In genomic region chr3:71805199-71805598, GRCh38 we compare ENCODE assay signal across 31 cellular contexts. TPM values are rescaled to one million over a fixed set of nuclear protein-coding genes. Genes with fewer than 3 reads are reported as not detected.
A peak's percentile ranks its signal among the peaks of the same experiment; 100 is the strongest.
DNase-seq lines count a peak whose midpoint lies in the region; ATAC-seq, FAIRE-seq and TF ChIP-seq lines count a peak whose summit lies in the region.
"Had no signal": no experiment of that assay in that cellular context is flagged by ENCODE, and none has a peak within 500 bp of the region (broad histone marks: within the 10 kb centered on the region; RNA-seq: fewer than 3 reads in every experiment).

No MANE protein-coding gene starts in this region.

- no peaks in the 10 kb centered on the region for H3K79me2 ChIP-seq in HepG2 (ENCODE audit: insufficient read depth, low read length)

- in situ Hi-C loops in HepG2 (cut with HindIII; ENCODE audit: extremely low pct_ligation_motif_present, low pct_unique_long_range_greater_than_20kb): no loop called here

- no peak overlapping the region for H3K4me2 ChIP-seq in HepG2 (ENCODE audit: low read depth, low read length)

- H3K9me3 ChIP-seq in liver (ENCODE audit: control insufficient read depth in 4 of 4, low read length in 3 of 4): no peaks in the 10 kb centered on the region
- H3K9me3 ChIP-seq in HepG2 (ENCODE audit: low read length): no peaks in the 10 kb centered on the region
- no peaks in the 10 kb centered on the region for H3K9me3 ChIP-seq in suprapubic skin
- H3K9me3 ChIP-seq: breast epithelium, gastrocnemius medialis, lower lobe of right lung, pancreas had no signal

- H4K20me1 ChIP-seq in HepG2 (ENCODE audit: insufficient read depth, low read length): no peaks in the 10 kb centered on the region

- TF ChIP-seq POLR2A in HepG2 (IDR thresholded peaks at IDR 0.05; ENCODE audit: insufficient read depth in 1 of 2, low read depth in 2 of 2, low read length in 2 of 2) (no peak), suprapubic skin (IDR thresholded peaks at IDR 0.05) (no peak)

- no peak for ATAC-seq in HepG2
- ATAC-seq: activated naive CD4-positive, alpha-beta T cell treated with anti-CD3 and anti-CD28 coated beads, Interleukin-2, amount 50 U/mL, for 72 hours; gastrocnemius medialis; SK-N-SH treated with all-trans-retinoic acid at 6 μM for 48 hours had no signal

- no peaks in the 10 kb centered on the region for H3K9me3 Mint-ChIP-seq in dendritic cell treated with granulocyte-macrophage colony-stimulating factor and Interleukin-4, amounts not matched to agents 40 ng/mL and 50 ng/mL, for 4 days
- no peaks in the 10 kb centered on the region for H3K9me3 Mint-ChIP-seq in mesothelial cell of epicardium
- H3K9me3 Mint-ChIP-seq: activated naive CD4-positive, alpha-beta T cell treated with anti-CD3 and anti-CD28 coated beads, Interleukin-2, amount 50 U/mL, for 72 hours; nephron; stimulated activated naive B cell treated with anti-CD40 and anti-IgM and Interleukin-4, amounts not matched to agents 10 μg/mL and 1 μg/mL and 100 μg/mL, for 72 hours had no signal

- H3K4me1 ChIP-seq in liver (ENCODE audit: control insufficient read depth in 4 of 4, insufficient read depth in 4 of 4, low read length in 3 of 4) (no peaks in the 10 kb centered on the region), HepG2 (ENCODE audit: insufficient read depth, low read length) (no peaks in the 10 kb centered on the region), suprapubic skin (no peaks in the 10 kb centered on the region)
- H3K4me1 ChIP-seq: breast epithelium, gastrocnemius medialis, lower lobe of right lung, pancreas had no signal

- POLR2A ChIA-PET in HepG2 (lab: Yijun Ruan, JAX): no interaction called here

- H3K9ac ChIP-seq in liver (ENCODE audit: low read depth in 1 of 2, low read length in 2 of 2) (no peak overlapping the region), HepG2 (ENCODE audit: insufficient read depth, low read depth, low read length) (no peak overlapping the region)

- no peak overlapping the region for H2AFZ ChIP-seq in HepG2 (ENCODE audit: low read length)

- no peak overlapping the region for H3K4me3 Mint-ChIP-seq in dendritic cell treated with granulocyte-macrophage colony-stimulating factor and Interleukin-4, amounts not matched to agents 40 ng/mL and 50 ng/mL, for 4 days
- no peak overlapping the region for H3K4me3 Mint-ChIP-seq in mesothelial cell of epicardium
- H3K4me3 Mint-ChIP-seq: nephron; stimulated activated naive B cell treated with anti-CD40 and anti-IgM and Interleukin-4, amounts not matched to agents 10 μg/mL and 1 μg/mL and 100 μg/mL, for 72 hours had no signal

- no TSS peak for BruUV-seq in HepG2 (replicated peaks; lab: Mats Ljungman, UMichigan)

- no peak for FAIRE-seq in HepG2 (lab: Jason Lieb, UNC)
- FAIRE-seq: A204.1, endothelial cell of umbilical vein, H54, pancreas had no signal

- H3K4me3 ChIP-seq in liver (ENCODE audit: low read depth in 1 of 3, low read length in 3 of 3) (no peak overlapping the region), HepG2 (replicated peaks in 1 of 3; ENCODE audit: insufficient read depth in 1 of 3, low read depth in 2 of 3, low read length in 3 of 3) (no peak overlapping the region), coronary artery (no peak overlapping the region), suprapubic skin (no peak overlapping the region)
- H3K4me3 ChIP-seq: breast epithelium, gastrocnemius medialis, lower lobe of right lung, pancreas had no signal

- H3K27ac ChIP-seq in liver (ENCODE audit: low read depth in 1 of 2, low read length in 2 of 2) (no peak overlapping the region), HepG2 (ENCODE audit: extremely low read length, insufficient read depth, low read length) (no peak overlapping the region), coronary artery (no peak overlapping the region), suprapubic skin (no peak overlapping the region)
- H3K27ac ChIP-seq: breast epithelium, gastrocnemius medialis, lower lobe of right lung, pancreas, VCaP had no signal

- H3K27me3 ChIP-seq in liver (ENCODE audit: control insufficient read depth in 4 of 4, insufficient read depth in 4 of 4, low read length in 3 of 4) (peaks cover 0 to 9% (median under 1%) of the 10 kb centered on the region in 4 donors), HepG2 (ENCODE audit: control insufficient read depth in 1 of 2, insufficient read depth in 2 of 2, low read length in 2 of 2) (peaks cover 0 to 14% of the 10 kb centered on the region in 2 experiments; a peak in 2 of 5 replicates), suprapubic skin (peaks cover 15% of the 10 kb centered on the region)
- H3K27me3 ChIP-seq: gastrocnemius medialis had no signal

- peaks cover 14% of the 10 kb centered on the region for H3K4me1 Mint-ChIP-seq in dendritic cell treated with granulocyte-macrophage colony-stimulating factor and Interleukin-4, amounts not matched to agents 40 ng/mL and 50 ng/mL, for 4 days (ENCODE audit: low read depth)
- H3K4me1 Mint-ChIP-seq in mesothelial cell of epicardium: no peaks in the 10 kb centered on the region
- H3K4me1 Mint-ChIP-seq: nephron; stimulated activated naive B cell treated with anti-CD40 and anti-IgM and Interleukin-4, amounts not matched to agents 10 μg/mL and 1 μg/mL and 100 μg/mL, for 72 hours had no signal

- H3K36me3 Mint-ChIP-seq in dendritic cell treated with granulocyte-macrophage colony-stimulating factor and Interleukin-4, amounts not matched to agents 40 ng/mL and 50 ng/mL, for 4 days (ENCODE audit: low read depth): no peaks in the 10 kb centered on the region
- no peaks in the 10 kb centered on the region for H3K36me3 Mint-ChIP-seq in mesothelial cell of epicardium
- H3K36me3 Mint-ChIP-seq: activated naive CD4-positive, alpha-beta T cell treated with anti-CD3 and anti-CD28 coated beads, Interleukin-2, amount 50 U/mL, for 72 hours; stimulated activated naive B cell treated with anti-CD40 and anti-IgM and Interleukin-4, amounts not matched to agents 10 μg/mL and 1 μg/mL and 100 μg/mL, for 72 hours had no signal

- no peak for TF ChIP-seq CTCF in liver (IDR thresholded peaks at IDR 0.05; ENCODE audit: low read depth, low read length, missing input control)
- TF ChIP-seq CTCF in HepG2 (CRISPR knock-in tag; IDR thresholded peaks at IDR 0.05): no peak
- TF ChIP-seq CTCF in coronary artery (IDR thresholded peaks at IDR 0.05): no peak
- TF ChIP-seq CTCF in mesothelial cell of epicardium (IDR thresholded peaks at IDR 0.05; ENCODE audit: unreplicated experiment): no peak
- no peak for TF ChIP-seq CTCF in suprapubic skin (IDR thresholded peaks at IDR 0.05)

- TF ChIP-seq RAD21 in liver (IDR thresholded peaks at IDR 0.05) (no peak), HepG2 (CRISPR knock-in tag; IDR thresholded peaks at IDR 0.05) (no peak)

- TF ChIP-seq EP300 in HepG2 (IDR thresholded peaks at IDR 0.05; ENCODE audit: low read depth in 2 of 2, low read length in 2 of 2): no peak
- no peak for TF ChIP-seq EP300 in HepG2 (CRISPR knock-in tag; IDR thresholded peaks at IDR 0.05; ENCODE audit: borderline replicate concordance)
- no peak for TF ChIP-seq EP300 in suprapubic skin (IDR thresholded peaks at IDR 0.05)

- CTCF ChIA-PET in HepG2 (lab: Yijun Ruan, JAX; ENCODE audit: low intra/inter-chr PET ratio, low total read pairs): no interaction called here

- WGBS in liver: 87% methylated on average over 3 of the region's 3 CpGs
- WGBS in HepG2 (ENCODE audit: low lambda C conversion rate): 34% methylated on average over 3 of the region's 3 CpGs
- 82% methylated on average over 3 of the region's 3 CpGs for WGBS in suprapubic skin

- no peaks in the 10 kb centered on the region for H3K36me3 ChIP-seq in liver (ENCODE audit: control insufficient read depth in 4 of 4, insufficient read depth in 3 of 4, low read depth in 1 of 4, low read length in 3 of 4)
- H3K36me3 ChIP-seq in HepG2 (replicated peaks in 1 of 2; ENCODE audit: control insufficient read depth in 1 of 2, insufficient read depth in 2 of 2, low read length in 2 of 2): no peaks in the 10 kb centered on the region
- H3K36me3 ChIP-seq in suprapubic skin: no peaks in the 10 kb centered on the region
- H3K36me3 ChIP-seq: breast epithelium, gastrocnemius medialis, lower lobe of right lung, pancreas had no signal

- H3K27me3 Mint-ChIP-seq in dendritic cell treated with granulocyte-macrophage colony-stimulating factor and Interleukin-4, amounts not matched to agents 40 ng/mL and 50 ng/mL, for 4 days: no peaks in the 10 kb centered on the region
- H3K27me3 Mint-ChIP-seq in mesothelial cell of epicardium (ENCODE audit: low read depth): peaks cover 10% of the 10 kb centered on the region

- intact Hi-C loops in HepG2 (cut with micrococcal nuclease; ENCODE audit: unreplicated experiment): no loop called here
- intact Hi-C loops in dendritic cell treated with granulocyte-macrophage colony-stimulating factor and Interleukin-4, amounts not matched to agents 40 ng/mL and 50 ng/mL, for 4 days (cut with micrococcal nuclease): no loop called here

- H3K27ac Mint-ChIP-seq in dendritic cell treated with granulocyte-macrophage colony-stimulating factor and Interleukin-4, amounts not matched to agents 40 ng/mL and 50 ng/mL, for 4 days: peak overlapping the region; percentile 67
- no peak overlapping the region for H3K27ac Mint-ChIP-seq in mesothelial cell of epicardium
- H3K27ac Mint-ChIP-seq: activated naive CD4-positive, alpha-beta T cell treated with anti-CD3 and anti-CD28 coated beads, Interleukin-2, amount 50 U/mL, for 72 hours; nephron; stimulated activated naive B cell treated with anti-CD40 and anti-IgM and Interleukin-4, amounts not matched to agents 10 μg/mL and 1 μg/mL and 100 μg/mL, for 72 hours had no signal

- DNase-seq in HepG2 (ENCODE audit: low spot score) (no peak), NOMO-1 (lab: John Stamatoyannopoulos, UW; ENCODE audit: unreplicated experiment in 2 of 2) (peak; percentile 59 to 61), coronary artery (ENCODE audit: low spot score) (no peak), mesothelial cell of epicardium (ENCODE audit: low spot score in 2 of 2, unreplicated experiment in 2 of 2) (no peak), suprapubic skin (ENCODE audit: low spot score in 2 of 2) (no peak)
- no peak for DNase-seq in activated naive CD4-positive, alpha-beta T cell (lab: John Stamatoyannopoulos, UW)
- DNase-seq: activated CD4-positive, alpha-beta T cell treated with anti-CD3 and anti-CD28 coated beads for 4 hours; activated T-cell treated with anti-CD3 and anti-CD28 coated beads for 4 hours; DMS 273 treated with DMSO at 0.1 percent for 48 hours; gastrocnemius medialis; lower lobe of right lung; NCI-H1417 treated with DMSO at 0.1 percent for 48 hours; NCI-H748 treated with DMSO at 0.1 percent for 48 hours; pancreas; stimulated activated naive B cell treated with anti-CD40 and anti-IgM and Interleukin-4, amounts not matched to agents 10 μg/mL and 1 μg/mL and 100 μg/mL, for 72 hours; substantia nigra had no signal

RNA-seq across cellular contexts. Expression of gene PROK2, which starts 20.3 kb away (rescaled TPM):
- total RNA-seq in liver (under 1 TPM; 0.47 to 0.84 TPM), HepG2 (2016; rRNA removed; fragmentation: Illumina TruSeq; extraction: Trizol) (not detected in 2 replicates), mesothelial cell of epicardium (not detected in 3 replicates), suprapubic skin (not detected)
- polyA plus RNA-seq in liver (under 1 TPM; 0.24 to 0.36 TPM), HepG2 (2011; rRNA removed) (not detected in 2 replicates)
- total RNA-seq in HepG2 (2016; cell fraction: cytosol; rRNA removed; fragmentation: Illumina TruSeq; extraction: Trizol; ENCODE audit: low read depth): not detected in 2 replicates
- not detected in 2 replicates for total RNA-seq in HepG2 (2016; cell fraction: insoluble cytoplasmic fraction; rRNA removed; fragmentation: Illumina TruSeq; extraction: Trizol)
- total RNA-seq in HepG2 (2016; cell fraction: membrane; rRNA removed; fragmentation: Illumina TruSeq; extraction: Trizol): not detected in 2 replicates
- not detected in 2 replicates for total RNA-seq in HepG2 (2016; cell fraction: nucleus; rRNA removed; fragmentation: Illumina TruSeq; extraction: Trizol)
- not detected in 2 replicates for polyA plus RNA-seq in HepG2 (2011; cell fraction: cytosol; rRNA removed)
- polyA plus RNA-seq in HepG2 (2011; cell fraction: nucleus; rRNA removed): not detected in 2 replicates
- polyA plus RNA-seq in HepG2 (2012): not detected in 2 replicates
- not detected in 2 replicates for polyA plus RNA-seq in HepG2 (2016; cell fraction: cytosol; fragmentation: Illumina TruSeq; extraction: Trizol; ENCODE audit: low read depth)
- not detected in 2 replicates for polyA plus RNA-seq in HepG2 (2016; cell fraction: insoluble cytoplasmic fraction; fragmentation: Illumina TruSeq; extraction: Trizol; ENCODE audit: low read depth)
- polyA plus RNA-seq in HepG2 (2016; cell fraction: membrane; fragmentation: Illumina TruSeq; extraction: Trizol; ENCODE audit: low read depth): not detected in 2 replicates
- not detected in 2 replicates for polyA plus RNA-seq in HepG2 (2016; cell fraction: nucleus; fragmentation: Illumina TruSeq; extraction: Trizol; ENCODE audit: insufficient read depth, low read depth)
- polyA minus RNA-seq in HepG2 (2011; rRNA and poly(A)+ RNA removed; ENCODE audit: low replicate concordance): not detected in 2 replicates
- not detected in 2 replicates for polyA minus RNA-seq in HepG2 (2011; cell fraction: cytosol; rRNA and poly(A)+ RNA removed)
- not detected in 2 replicates for polyA minus RNA-seq in HepG2 (2011; cell fraction: nucleus; rRNA and poly(A)+ RNA removed)
- total RNA-seq: activated naive CD4-positive, alpha-beta T cell treated with anti-CD3 and anti-CD28 coated beads, Interleukin-2, amount 50 U/mL, for 72 hours; breast epithelium; endothelial cell of umbilical vein; fibroblast of lung; HT-29; kidney epithelial cell; M059J; renal cortical epithelial cell had no signal
- polyA plus RNA-seq: endothelial cell of umbilical vein, fibroblast of lung had no signal

RNA-seq across cellular contexts. Expression of gene GPR27, which starts 51.5 kb away (rescaled TPM):
- total RNA-seq in liver: under 1 TPM; 0.17 to 0.65 TPM
- polyA plus RNA-seq in liver: under 1 TPM in 1 of 2 donors, not detected in 1; 0.09 TPM
- not detected in 2 replicates for total RNA-seq in HepG2 (2016; rRNA removed; fragmentation: Illumina TruSeq; extraction: Trizol)
- not detected in 2 replicates for total RNA-seq in HepG2 (2016; cell fraction: cytosol; rRNA removed; fragmentation: Illumina TruSeq; extraction: Trizol; ENCODE audit: low read depth)
- total RNA-seq in HepG2 (2016; cell fraction: insoluble cytoplasmic fraction; rRNA removed; fragmentation: Illumina TruSeq; extraction: Trizol): not detected in 2 replicates
- not detected in 2 replicates for total RNA-seq in HepG2 (2016; cell fraction: membrane; rRNA removed; fragmentation: Illumina TruSeq; extraction: Trizol)
- not detected in 2 replicates for total RNA-seq in HepG2 (2016; cell fraction: nucleus; rRNA removed; fragmentation: Illumina TruSeq; extraction: Trizol)
- not detected in 2 replicates for polyA plus RNA-seq in HepG2 (2011; rRNA removed)
- not detected in 2 replicates for polyA plus RNA-seq in HepG2 (2011; cell fraction: cytosol; rRNA removed)
- not detected in 2 replicates for polyA plus RNA-seq in HepG2 (2011; cell fraction: nucleus; rRNA removed)
- polyA plus RNA-seq in HepG2 (2012): not detected in 2 replicates
- not detected in 2 replicates for polyA plus RNA-seq in HepG2 (2016; cell fraction: cytosol; fragmentation: Illumina TruSeq; extraction: Trizol; ENCODE audit: low read depth)
- polyA plus RNA-seq in HepG2 (2016; cell fraction: insoluble cytoplasmic fraction; fragmentation: Illumina TruSeq; extraction: Trizol; ENCODE audit: low read depth): not detected in 2 replicates
- not detected in 2 replicates for polyA plus RNA-seq in HepG2 (2016; cell fraction: membrane; fragmentation: Illumina TruSeq; extraction: Trizol; ENCODE audit: low read depth)
- polyA plus RNA-seq in HepG2 (2016; cell fraction: nucleus; fragmentation: Illumina TruSeq; extraction: Trizol; ENCODE audit: insufficient read depth, low read depth): not detected in 2 replicates
- not detected in 2 replicates for polyA minus RNA-seq in HepG2 (2011; rRNA and poly(A)+ RNA removed; ENCODE audit: low replicate concordance)
- not detected in 2 replicates for polyA minus RNA-seq in HepG2 (2011; cell fraction: cytosol; rRNA and poly(A)+ RNA removed)
- polyA minus RNA-seq in HepG2 (2011; cell fraction: nucleus; rRNA and poly(A)+ RNA removed): not detected in 2 replicates
- total RNA-seq in mesothelial cell of epicardium: 13.4 to 16.1 TPM (median 14.2 TPM) in 3 replicates
- total RNA-seq in suprapubic skin: 1 to 10 TPM; 1.2 to 5.5 (median 3.9) TPM
- total RNA-seq: endothelial cell of umbilical vein, fibroblast of lung, HT-29, M059J had no signal
- polyA plus RNA-seq: fibroblast of lung had no signal

Comparison
In these comparisons a context has a peak if more than half of its experiments do, and no peak if none do; other contexts are left out.
1. DNase-seq: peak in NOMO-1 (2 of 2); none in HepG2 (single experiment), coronary artery (single experiment), mesothelial cell of epicardium (0 of 2), activated naive CD4-positive, alpha-beta T cell (0 of 4) and suprapubic skin (0 of 2).